ENCODE assay signal across 8 cellular contexts in genomic region chr9:137128158-137129088, GRCh38. TPM values are rescaled to one million over a fixed set of nuclear protein-coding genes. Genes with fewer than 3 reads are reported as not detected.
A peak's percentile ranks its signal among the peaks of the same experiment; 100 is the strongest.
DNase-seq lines count a peak whose midpoint lies in the region; ATAC-seq, FAIRE-seq and TF ChIP-seq lines count a peak whose summit lies in the region.

No MANE protein-coding gene starts in this region.

- CTCF ChIA-PET in activated naive CD4-positive, alpha-beta T cell treated with anti-CD3 and anti-CD28 coated beads, Interleukin-2, amount 10 ng/mL, durations not matched to agents 7 days and 5 days (lab: Charles Lee): interaction anchor here (0.8 to 2.5 kb wide), 8 partner anchors 33 to 108 kb away, joined by 3 to 12 read pairs (median 6); no protein-coding TSS in a partner anchor
- CTCF ChIA-PET in HepG2 (lab: Yijun Ruan, JAX; ENCODE audit: low intra/inter-chr PET ratio, low total read pairs): no interaction called here

- no peak for TF ChIP-seq POLR2A in HepG2 (IDR thresholded peaks at IDR 0.05; ENCODE audit: insufficient read depth in 1 of 2, low read depth in 2 of 2, low read length in 2 of 2)

- peaks cover 26 to 36% (median 31%) of the 10 kb centered on the region in 3 donors for H3K27me3 Mint-ChIP-seq in CD14-positive monocyte (ENCODE audit: low read depth in 3 of 3)
- peaks cover 15% of the 10 kb centered on the region for H3K27me3 Mint-ChIP-seq in activated naive CD4-positive, alpha-beta T cell treated with anti-CD3 and anti-CD28 coated beads, Interleukin-2, amount 10 ng/mL, durations not matched to agents 7 days and 5 days

- no peaks in the 10 kb centered on the region for H3K36me3 ChIP-seq in HepG2 (replicated peaks in 1 of 2; ENCODE audit: control insufficient read depth in 1 of 2, insufficient read depth in 2 of 2, low read length in 2 of 2)
- no peaks in the 10 kb centered on the region for H3K36me3 ChIP-seq in tibial artery

- peak overlapping the region; percentile 75 to 90 (median 85) for H3K4me3 ChIP-seq in HepG2 (replicated peaks in 1 of 3; ENCODE audit: insufficient read depth in 1 of 3, low read depth in 2 of 3, low read length in 3 of 3)
- peak overlapping the region; percentile 51 to 60 for H3K4me3 ChIP-seq in tibial artery

- peaks cover 26% of the 10 kb centered on the region for H3K4me1 Mint-ChIP-seq in CD14-positive monocyte
- H3K4me1 Mint-ChIP-seq in activated naive CD4-positive, alpha-beta T cell treated with anti-CD3 and anti-CD28 coated beads, Interleukin-2, amount 10 ng/mL, durations not matched to agents 7 days and 5 days: peaks cover 32% of the 10 kb centered on the region

- H3K36me3 Mint-ChIP-seq in CD14-positive monocyte: peaks cover 0 to 3% of the 10 kb centered on the region in 2 donors
- H3K36me3 Mint-ChIP-seq in activated naive CD4-positive, alpha-beta T cell treated with anti-CD3 and anti-CD28 coated beads, Interleukin-2, amount 10 ng/mL, durations not matched to agents 7 days and 5 days: peaks cover 2% of the 10 kb centered on the region

- in situ Hi-C loops in HepG2 (cut with HindIII; ENCODE audit: extremely low pct_ligation_motif_present, low pct_unique_long_range_greater_than_20kb): no loop called here

- no peaks in the 10 kb centered on the region for H3K27me3 ChIP-seq in HepG2 (ENCODE audit: control insufficient read depth in 1 of 2, insufficient read depth in 2 of 2, low read length in 2 of 2)
- peaks cover 0 to 47% of the 10 kb centered on the region in 2 donors for H3K27me3 ChIP-seq in tibial artery

- no peak for DNase-seq in CD14-positive monocyte (ENCODE audit: low spot score)
- DNase-seq in activated naive CD4-positive, alpha-beta T cell treated with anti-CD3 and anti-CD28 coated beads, Interleukin-2, amount 10 ng/mL, durations not matched to agents 7 days and 5 days: peak; percentile 44
- DNase-seq in HepG2 (ENCODE audit: low spot score): no peak
- no peak for DNase-seq in tibial artery
- DNase-seq in T-helper 9 cell: no peak
- no peak for DNase-seq in C1 segment of cervical spinal cord (lab: John Stamatoyannopoulos, UW)
- DNase-seq in ureter (ENCODE audit: low spot score): no peak

- H3K4me3 Mint-ChIP-seq in CD14-positive monocyte: peak overlapping the region; percentile 80 to 99
- H3K4me3 Mint-ChIP-seq in activated naive CD4-positive, alpha-beta T cell treated with anti-CD3 and anti-CD28 coated beads, Interleukin-2, amount 10 ng/mL, durations not matched to agents 7 days and 5 days: peak overlapping the region; percentile 80

- peaks cover 3 to 19% (median 14%) of the 10 kb centered on the region in 7 donors for H3K9me3 Mint-ChIP-seq in CD14-positive monocyte
- H3K9me3 Mint-ChIP-seq in activated naive CD4-positive, alpha-beta T cell treated with anti-CD3 and anti-CD28 coated beads, Interleukin-2, amount 10 ng/mL, durations not matched to agents 7 days and 5 days: no peaks in the 10 kb centered on the region

- POLR2A ChIA-PET in HepG2 (lab: Yijun Ruan, JAX): interaction anchor here (0.6 to 2.2 kb wide), 16 partner anchors 12 to 148 kb away, joined by 3 to 16 read pairs (median 4); partner anchors contain the start of genes ENTPD2, MAN1B1, RNF224 and SSNA1

- TSS peak; percentile 62 for BruUV-seq in HepG2 (replicated peaks; lab: Mats Ljungman, UMichigan)

- peaks cover 5% of the 10 kb centered on the region; the same call in 1 of the 2 replicates for H4K20me1 ChIP-seq in HepG2 (ENCODE audit: insufficient read depth, low read length)

- H3K4me1 ChIP-seq in HepG2 (ENCODE audit: insufficient read depth, low read length) (peaks cover 24% of the 10 kb centered on the region), tibial artery (peaks cover 0 to 32% (median 19%) of the 10 kb centered on the region in 4 donors)

- no peak overlapping the region for H3K27ac Mint-ChIP-seq in CD14-positive monocyte
- H3K27ac Mint-ChIP-seq in activated naive CD4-positive, alpha-beta T cell treated with anti-CD3 and anti-CD28 coated beads, Interleukin-2, amount 10 ng/mL, durations not matched to agents 7 days and 5 days: peak overlapping the region; percentile 93

- TF ChIP-seq EP300 in HepG2 (IDR thresholded peaks at IDR 0.05; ENCODE audit: low read depth in 2 of 2, low read length in 2 of 2): no peak
- no peak for TF ChIP-seq EP300 in HepG2 (CRISPR knock-in tag; IDR thresholded peaks at IDR 0.05; ENCODE audit: borderline replicate concordance)

- TF ChIP-seq CTCF in CD14-positive monocyte (IDR thresholded peaks at IDR 0.05) (no peak), HepG2 (CRISPR knock-in tag; IDR thresholded peaks at IDR 0.05) (no peak), tibial artery (IDR thresholded peaks at IDR 0.05) (no peak)

- H3K9ac ChIP-seq in HepG2 (ENCODE audit: insufficient read depth, low read depth, low read length): peak overlapping the region; percentile 80

- no peak for TF ChIP-seq RAD21 in HepG2 (CRISPR knock-in tag; IDR thresholded peaks at IDR 0.05)

- no peaks in the 10 kb centered on the region for H3K9me3 ChIP-seq in HepG2 (ENCODE audit: low read length)
- peaks cover 0 to 9% (median 8%) of the 10 kb centered on the region in 3 donors for H3K9me3 ChIP-seq in tibial artery

- intact Hi-C loops in CD14-positive monocyte (cut with micrococcal nuclease) (loop anchor here in 1 of 2 donors (5.0 kb wide), 1 partner anchor 94 kb away; the partner anchor contains the start of gene RNF208), HepG2 (cut with micrococcal nuclease; ENCODE audit: unreplicated experiment) (no loop called here), tibial artery (cut with DNase I; ENCODE audit: low total_unique reads) (no loop called here)

- no peak overlapping the region for H2AFZ ChIP-seq in HepG2 (ENCODE audit: low read length)

- H3K27ac ChIP-seq in HepG2 (ENCODE audit: extremely low read length, insufficient read depth, low read length) (peak overlapping the region; percentile 82), tibial artery (no peak overlapping the region)

- ATAC-seq in HG02981 (IDR thresholded peaks at IDR 0.05; ENCODE audit: unreplicated experiment) (peak; percentile 2), HepG2 (peak; percentile 7)

- peak; percentile 39 for FAIRE-seq in HepG2 (lab: Jason Lieb, UNC)

- 1% methylated on average over 30 of the region's 30 CpGs for WGBS in HepG2 (ENCODE audit: low lambda C conversion rate)

- H3K79me2 ChIP-seq in HepG2 (ENCODE audit: insufficient read depth, low read length): peaks cover 19% of the 10 kb centered on the region

- H3K4me2 ChIP-seq in HepG2 (ENCODE audit: low read depth, low read length): peak overlapping the region; percentile 98

RNA-seq across cellular contexts. Expression of gene GRIN1, which starts 10.5 kb away (rescaled TPM):
- polyA plus RNA-seq in CD14-positive monocyte (not detected), HepG2 (2011; rRNA removed) (0.05 and 0.13 TPM in 2 replicates)
- total RNA-seq in HepG2 (2016; rRNA removed; fragmentation: Illumina TruSeq; extraction: Trizol) (not detected in 2 replicates), ureter (0.21 TPM)
- total RNA-seq in HepG2 (2016; cell fraction: cytosol; rRNA removed; fragmentation: Illumina TruSeq; extraction: Trizol; ENCODE audit: low read depth): not detected in 2 replicates
- total RNA-seq in HepG2 (2016; cell fraction: insoluble cytoplasmic fraction; rRNA removed; fragmentation: Illumina TruSeq; extraction: Trizol): not detected in 2 replicates
- total RNA-seq in HepG2 (2016; cell fraction: membrane; rRNA removed; fragmentation: Illumina TruSeq; extraction: Trizol): not detected in 2 replicates
- 0.09 TPM in 1 of 2 replicates, not detected in the other for total RNA-seq in HepG2 (2016; cell fraction: nucleus; rRNA removed; fragmentation: Illumina TruSeq; extraction: Trizol)
- 0.04 and 0.16 TPM in 2 replicates for polyA plus RNA-seq in HepG2 (2011; cell fraction: cytosol; rRNA removed)
- 0.64 and 1.3 TPM in 2 replicates for polyA plus RNA-seq in HepG2 (2011; cell fraction: nucleus; rRNA removed)
- polyA plus RNA-seq in HepG2 (2012): 0.32 and 0.40 TPM in 2 replicates
- not detected in 2 replicates for polyA plus RNA-seq in HepG2 (2016; cell fraction: cytosol; fragmentation: Illumina TruSeq; extraction: Trizol; ENCODE audit: low read depth)
- polyA plus RNA-seq in HepG2 (2016; cell fraction: insoluble cytoplasmic fraction; fragmentation: Illumina TruSeq; extraction: Trizol; ENCODE audit: low read depth): not detected in 2 replicates
- not detected in 2 replicates for polyA plus RNA-seq in HepG2 (2016; cell fraction: membrane; fragmentation: Illumina TruSeq; extraction: Trizol; ENCODE audit: low read depth)
- polyA plus RNA-seq in HepG2 (2016; cell fraction: nucleus; fragmentation: Illumina TruSeq; extraction: Trizol; ENCODE audit: insufficient read depth, low read depth): not detected in 2 replicates
- polyA minus RNA-seq in HepG2 (2011; rRNA and poly(A)+ RNA removed; ENCODE audit: low replicate concordance): 0.05 and 0.06 TPM in 2 replicates
- polyA minus RNA-seq in HepG2 (2011; cell fraction: cytosol; rRNA and poly(A)+ RNA removed): not detected in 2 replicates
- polyA minus RNA-seq in HepG2 (2011; cell fraction: nucleus; rRNA and poly(A)+ RNA removed): 0.39 TPM in 1 of 2 replicates, not detected in the other

RNA-seq across cellular contexts. Expression of gene DPP7, which starts 13.9 kb away (rescaled TPM):
- polyA plus RNA-seq in CD14-positive monocyte (100 to 1,000 TPM in 1 of 2 donors, 10 to 100 TPM in 1; 68.3 to 150 TPM), HepG2 (2011; rRNA removed) (4.5 and 6.5 TPM in 2 replicates)
- total RNA-seq in HepG2 (2016; rRNA removed; fragmentation: Illumina TruSeq; extraction: Trizol) (0.66 and 1.2 TPM in 2 replicates), ureter (157 TPM)
- 0.91 and 1.4 TPM in 2 replicates for total RNA-seq in HepG2 (2016; cell fraction: cytosol; rRNA removed; fragmentation: Illumina TruSeq; extraction: Trizol; ENCODE audit: low read depth)
- 0.65 and 0.95 TPM in 2 replicates for total RNA-seq in HepG2 (2016; cell fraction: insoluble cytoplasmic fraction; rRNA removed; fragmentation: Illumina TruSeq; extraction: Trizol)
- total RNA-seq in HepG2 (2016; cell fraction: membrane; rRNA removed; fragmentation: Illumina TruSeq; extraction: Trizol): 0.83 TPM in 2 replicates
- total RNA-seq in HepG2 (2016; cell fraction: nucleus; rRNA removed; fragmentation: Illumina TruSeq; extraction: Trizol): 0.97 and 1.4 TPM in 2 replicates
- polyA plus RNA-seq in HepG2 (2011; cell fraction: cytosol; rRNA removed): 1.9 and 3.2 TPM in 2 replicates
- polyA plus RNA-seq in HepG2 (2011; cell fraction: nucleus; rRNA removed): 28.6 and 38.6 TPM in 2 replicates
- polyA plus RNA-seq in HepG2 (2012): 3.1 and 4.5 TPM in 2 replicates
- polyA plus RNA-seq in HepG2 (2016; cell fraction: cytosol; fragmentation: Illumina TruSeq; extraction: Trizol; ENCODE audit: low read depth): 0.95 and 1.3 TPM in 2 replicates
- polyA plus RNA-seq in HepG2 (2016; cell fraction: insoluble cytoplasmic fraction; fragmentation: Illumina TruSeq; extraction: Trizol; ENCODE audit: low read depth): 0.72 and 1.0 TPM in 2 replicates
- polyA plus RNA-seq in HepG2 (2016; cell fraction: membrane; fragmentation: Illumina TruSeq; extraction: Trizol; ENCODE audit: low read depth): 0.70 and 0.74 TPM in 2 replicates
- 4.6 and 5.3 TPM in 2 replicates for polyA plus RNA-seq in HepG2 (2016; cell fraction: nucleus; fragmentation: Illumina TruSeq; extraction: Trizol; ENCODE audit: insufficient read depth, low read depth)
- polyA minus RNA-seq in HepG2 (2011; rRNA and poly(A)+ RNA removed; ENCODE audit: low replicate concordance): 3.4 and 95.8 TPM in 2 replicates
- polyA minus RNA-seq in HepG2 (2011; cell fraction: cytosol; rRNA and poly(A)+ RNA removed): 1.5 and 1.6 TPM in 2 replicates
- polyA minus RNA-seq in HepG2 (2011; cell fraction: nucleus; rRNA and poly(A)+ RNA removed): 1.9 and 2.3 TPM in 2 replicates

RNA-seq across cellular contexts. Expression of gene LRRC26, which starts 41.4 kb away (rescaled TPM):
- not detected for polyA plus RNA-seq in CD14-positive monocyte
- total RNA-seq in HepG2 (2016; rRNA removed; fragmentation: Illumina TruSeq; extraction: Trizol): not detected in 2 replicates
- total RNA-seq in HepG2 (2016; cell fraction: cytosol; rRNA removed; fragmentation: Illumina TruSeq; extraction: Trizol; ENCODE audit: low read depth): not detected in 2 replicates
- total RNA-seq in HepG2 (2016; cell fraction: insoluble cytoplasmic fraction; rRNA removed; fragmentation: Illumina TruSeq; extraction: Trizol): not detected in 2 replicates
- total RNA-seq in HepG2 (2016; cell fraction: membrane; rRNA removed; fragmentation: Illumina TruSeq; extraction: Trizol): not detected in 2 replicates
- not detected in 2 replicates for total RNA-seq in HepG2 (2016; cell fraction: nucleus; rRNA removed; fragmentation: Illumina TruSeq; extraction: Trizol)
- polyA plus RNA-seq in HepG2 (2011; rRNA removed): not detected in 2 replicates
- polyA plus RNA-seq in HepG2 (2011; cell fraction: cytosol; rRNA removed): 0.09 TPM in 1 of 2 replicates, not detected in the other
- 0.18 and 0.26 TPM in 2 replicates for polyA plus RNA-seq in HepG2 (2011; cell fraction: nucleus; rRNA removed)
- not detected in 2 replicates for polyA plus RNA-seq in HepG2 (2012)
- not detected in 2 replicates for polyA plus RNA-seq in HepG2 (2016; cell fraction: cytosol; fragmentation: Illumina TruSeq; extraction: Trizol; ENCODE audit: low read depth)
- polyA plus RNA-seq in HepG2 (2016; cell fraction: insoluble cytoplasmic fraction; fragmentation: Illumina TruSeq; extraction: Trizol; ENCODE audit: low read depth): not detected in 2 replicates
- polyA plus RNA-seq in HepG2 (2016; cell fraction: membrane; fragmentation: Illumina TruSeq; extraction: Trizol; ENCODE audit: low read depth): not detected in 2 replicates
- polyA plus RNA-seq in HepG2 (2016; cell fraction: nucleus; fragmentation: Illumina TruSeq; extraction: Trizol; ENCODE audit: insufficient read depth, low read depth): not detected in 2 replicates
- polyA minus RNA-seq in HepG2 (2011; rRNA and poly(A)+ RNA removed; ENCODE audit: low replicate concordance): 0.21 TPM in 1 of 2 replicates, not detected in the other
- polyA minus RNA-seq in HepG2 (2011; cell fraction: cytosol; rRNA and poly(A)+ RNA removed): not detected in 2 replicates
- not detected in 2 replicates for polyA minus RNA-seq in HepG2 (2011; cell fraction: nucleus; rRNA and poly(A)+ RNA removed)
- not detected for total RNA-seq in ureter

RNA-seq across cellular contexts. Expression of gene MAN1B1, which starts 41.6 kb away (rescaled TPM):
- 10 to 100 TPM; 29.3 to 38.2 TPM for polyA plus RNA-seq in CD14-positive monocyte
- 19.0 and 48.9 TPM in 2 replicates for total RNA-seq in HepG2 (2016; rRNA removed; fragmentation: Illumina TruSeq; extraction: Trizol)
- total RNA-seq in HepG2 (2016; cell fraction: cytosol; rRNA removed; fragmentation: Illumina TruSeq; extraction: Trizol; ENCODE audit: low read depth): 9.3 and 10.3 TPM in 2 replicates
- total RNA-seq in HepG2 (2016; cell fraction: insoluble cytoplasmic fraction; rRNA removed; fragmentation: Illumina TruSeq; extraction: Trizol): 17.2 and 48.2 TPM in 2 replicates
- 17.0 and 19.9 TPM in 2 replicates for total RNA-seq in HepG2 (2016; cell fraction: membrane; rRNA removed; fragmentation: Illumina TruSeq; extraction: Trizol)
- total RNA-seq in HepG2 (2016; cell fraction: nucleus; rRNA removed; fragmentation: Illumina TruSeq; extraction: Trizol): 44.7 and 51.0 TPM in 2 replicates
- 59.5 and 60.6 TPM in 2 replicates for polyA plus RNA-seq in HepG2 (2011; rRNA removed)
- 48.6 and 64.5 TPM in 2 replicates for polyA plus RNA-seq in HepG2 (2011; cell fraction: cytosol; rRNA removed)
- 146 and 162 TPM in 2 replicates for polyA plus RNA-seq in HepG2 (2011; cell fraction: nucleus; rRNA removed)
- polyA plus RNA-seq in HepG2 (2012): 30.5 and 38.6 TPM in 2 replicates
- 6.7 and 6.8 TPM in 2 replicates for polyA plus RNA-seq in HepG2 (2016; cell fraction: cytosol; fragmentation: Illumina TruSeq; extraction: Trizol; ENCODE audit: low read depth)
- 16.2 and 18.3 TPM in 2 replicates for polyA plus RNA-seq in HepG2 (2016; cell fraction: insoluble cytoplasmic fraction; fragmentation: Illumina TruSeq; extraction: Trizol; ENCODE audit: low read depth)
- polyA plus RNA-seq in HepG2 (2016; cell fraction: membrane; fragmentation: Illumina TruSeq; extraction: Trizol; ENCODE audit: low read depth): 11.2 and 12.8 TPM in 2 replicates
- polyA plus RNA-seq in HepG2 (2016; cell fraction: nucleus; fragmentation: Illumina TruSeq; extraction: Trizol; ENCODE audit: insufficient read depth, low read depth): 78.7 and 83.1 TPM in 2 replicates
- 71.9 and 74.1 TPM in 2 replicates for polyA minus RNA-seq in HepG2 (2011; rRNA and poly(A)+ RNA removed; ENCODE audit: low replicate concordance)
- polyA minus RNA-seq in HepG2 (2011; cell fraction: cytosol; rRNA and poly(A)+ RNA removed): 24.7 and 26.8 TPM in 2 replicates
- polyA minus RNA-seq in HepG2 (2011; cell fraction: nucleus; rRNA and poly(A)+ RNA removed): 40.9 and 45.3 TPM in 2 replicates
- 57.8 TPM for total RNA-seq in ureter

RNA-seq across cellular contexts. Expression of gene TMEM210, which starts 43.4 kb away (rescaled TPM):
- polyA plus RNA-seq in CD14-positive monocyte (not detected), HepG2 (2011; rRNA removed) (not detected in 2 replicates)
- total RNA-seq in HepG2 (2016; rRNA removed; fragmentation: Illumina TruSeq; extraction: Trizol) (not detected in 2 replicates), ureter (not detected)
- total RNA-seq in HepG2 (2016; cell fraction: cytosol; rRNA removed; fragmentation: Illumina TruSeq; extraction: Trizol; ENCODE audit: low read depth): not detected in 2 replicates
- not detected in 2 replicates for total RNA-seq in HepG2 (2016; cell fraction: insoluble cytoplasmic fraction; rRNA removed; fragmentation: Illumina TruSeq; extraction: Trizol)
- not detected in 2 replicates for total RNA-seq in HepG2 (2016; cell fraction: membrane; rRNA removed; fragmentation: Illumina TruSeq; extraction: Trizol)
- total RNA-seq in HepG2 (2016; cell fraction: nucleus; rRNA removed; fragmentation: Illumina TruSeq; extraction: Trizol): not detected in 2 replicates
- polyA plus RNA-seq in HepG2 (2011; cell fraction: cytosol; rRNA removed): not detected in 2 replicates
- polyA plus RNA-seq in HepG2 (2011; cell fraction: nucleus; rRNA removed): not detected in 2 replicates
- not detected in 2 replicates for polyA plus RNA-seq in HepG2 (2012)
- not detected in 2 replicates for polyA plus RNA-seq in HepG2 (2016; cell fraction: cytosol; fragmentation: Illumina TruSeq; extraction: Trizol; ENCODE audit: low read depth)
- polyA plus RNA-seq in HepG2 (2016; cell fraction: insoluble cytoplasmic fraction; fragmentation: Illumina TruSeq; extraction: Trizol; ENCODE audit: low read depth): not detected in 2 replicates
- polyA plus RNA-seq in HepG2 (2016; cell fraction: membrane; fragmentation: Illumina TruSeq; extraction: Trizol; ENCODE audit: low read depth): not detected in 2 replicates
- polyA plus RNA-seq in HepG2 (2016; cell fraction: nucleus; fragmentation: Illumina TruSeq; extraction: Trizol; ENCODE audit: insufficient read depth, low read depth): not detected in 2 replicates
- polyA minus RNA-seq in HepG2 (2011; rRNA and poly(A)+ RNA removed; ENCODE audit: low replicate concordance): 0.19 TPM in 1 of 2 replicates, not detected in the other
- polyA minus RNA-seq in HepG2 (2011; cell fraction: cytosol; rRNA and poly(A)+ RNA removed): not detected in 2 replicates
- not detected in 2 replicates for polyA minus RNA-seq in HepG2 (2011; cell fraction: nucleus; rRNA and poly(A)+ RNA removed)

Comparison
In these comparisons a context has a peak if more than half of its experiments do, and no peak if none do; other contexts are left out.
1. RNA of gene DPP7, which starts 13.9 kb away (total RNA-seq): 157 TPM in ureter (single experiment); 0.65 to 1.4 TPM in HepG2; every median in the first group is over 10 times any median in the second.